In the genomic region with DNA sequence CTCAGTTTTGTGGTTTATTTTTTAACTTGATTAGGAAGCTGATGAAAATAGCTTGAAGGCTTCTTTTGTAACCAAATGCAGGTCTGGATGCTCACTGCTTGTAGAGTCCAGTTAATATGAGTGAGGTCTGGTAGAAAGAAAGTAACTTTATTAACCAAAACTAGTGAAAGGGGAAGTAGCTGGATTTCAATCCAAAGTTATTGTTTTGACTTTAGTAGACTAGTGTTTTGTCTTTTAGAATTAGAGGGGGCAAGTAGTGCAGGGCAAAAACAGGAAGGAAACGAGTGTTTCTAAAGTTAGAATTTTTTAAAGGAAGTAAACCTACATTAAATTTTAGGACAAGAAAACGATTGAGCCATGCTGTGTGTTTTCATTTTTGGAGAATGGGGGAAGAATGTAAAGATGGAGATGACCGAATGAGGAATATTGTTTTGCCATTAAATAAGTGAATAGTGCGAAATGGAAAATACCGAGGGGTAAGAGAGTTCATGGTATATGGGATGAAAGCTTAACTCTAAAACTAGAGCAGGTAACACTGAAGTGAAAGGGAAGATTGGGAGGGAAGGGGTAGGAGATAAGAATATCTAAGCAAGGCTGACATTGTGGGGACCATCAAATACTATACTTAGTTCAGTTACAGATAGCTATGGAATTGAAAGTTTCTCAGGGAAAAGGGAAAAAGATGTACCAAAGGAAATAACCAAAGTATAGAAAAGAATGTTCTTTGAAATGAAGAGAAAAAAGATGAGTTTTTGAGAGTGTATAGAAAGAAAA, we compare ENCODE assay signal across 1 cellular context.
TF ChIP-seq lines count a peak whose summit lies in the region.

No MANE protein-coding gene starts in this region.

TF ChIP-seq in endothelial cell of umbilical vein, 7 proteins besides CTCF, POLR2A, EP300 and RAD21:
- TF ChIP-seq POLR2AphosphoS5 (IDR thresholded peaks at IDR 0.05; ENCODE audit: insufficient read depth, low read depth, low read length), result no peak
- no peak for TF ChIP-seq EZH2 (IDR thresholded peaks at IDR 0.05; ENCODE audit: borderline replicate concordance, low read depth, low read length, severe bottlenecking)
- TF ChIP-seq, protein P1, sequence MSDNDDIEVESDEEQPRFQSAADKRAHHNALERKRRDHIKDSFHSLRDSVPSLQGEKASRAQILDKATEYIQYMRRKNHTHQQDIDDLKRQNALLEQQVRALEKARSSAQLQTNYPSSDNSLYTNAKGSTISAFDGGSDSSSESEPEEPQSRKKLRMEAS (IDR thresholded peaks at IDR 0.05; ENCODE audit: insufficient read depth, insufficient read length), result no peak
- no peak for TF ChIP-seq FOS (IDR thresholded peaks at IDR 0.05; ENCODE audit: borderline replicate concordance, insufficient read depth, low read length)
- no peak for TF ChIP-seq MYC (IDR thresholded peaks at IDR 0.05; ENCODE audit: low read depth, low read length)
- TF ChIP-seq GATA2 (IDR thresholded peaks at IDR 0.05; ENCODE audit: insufficient read depth, insufficient read length, low read depth, low read length), result no peak
- TF ChIP-seq JUN (IDR thresholded peaks at IDR 0.05; ENCODE audit: borderline replicate concordance, insufficient read depth, insufficient read length, low read depth), result no peak
